In the genomic region with DNA sequence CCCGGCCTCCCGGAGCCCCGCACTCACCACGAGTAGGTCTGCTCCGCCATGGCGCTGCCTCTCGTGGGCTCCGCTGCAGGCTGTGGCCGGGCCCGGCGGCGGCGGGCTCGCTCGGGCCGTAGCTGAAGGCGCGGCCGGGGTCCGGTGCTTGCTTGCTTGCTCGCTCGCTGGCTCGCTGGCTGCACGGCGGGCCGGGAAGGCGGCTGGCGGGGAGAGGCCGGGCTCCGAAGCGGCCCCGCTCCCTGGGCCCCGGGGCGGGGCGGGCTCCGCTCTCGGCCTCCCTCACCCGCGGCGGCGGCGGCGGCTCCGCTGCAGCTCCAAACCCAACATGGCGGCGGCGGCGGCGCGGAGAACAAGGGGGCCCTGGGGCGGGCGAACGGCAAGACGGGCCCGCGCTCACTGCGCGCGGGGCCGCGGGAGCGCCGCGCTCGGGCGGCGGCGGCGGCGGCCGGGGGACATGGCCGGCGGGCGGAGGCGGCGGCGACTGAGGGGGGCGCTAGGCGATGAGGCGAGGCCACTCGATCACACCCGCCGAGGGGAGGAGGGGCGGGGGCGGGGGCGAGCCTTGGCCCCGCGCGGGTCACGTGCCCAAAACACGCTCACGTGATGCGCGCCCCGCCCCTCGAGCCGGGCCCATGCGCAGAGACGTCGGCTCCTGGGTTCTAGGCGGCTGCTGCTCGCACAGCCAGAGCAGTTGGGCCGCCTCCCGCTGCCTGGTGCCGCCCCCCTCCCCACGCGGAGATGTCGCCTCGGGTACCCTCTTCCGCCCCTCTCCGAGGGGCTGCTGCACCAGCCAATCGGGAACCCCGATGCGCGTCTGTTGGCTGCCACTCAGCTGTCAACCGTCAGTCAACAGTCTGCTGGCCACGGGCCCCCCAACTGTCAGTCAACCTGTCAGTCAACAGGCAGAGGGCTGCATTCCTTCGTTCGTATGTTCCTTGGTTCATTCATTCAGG, we compare ENCODE assay signal across 1 cellular context.
TF ChIP-seq lines count a peak whose summit lies in the region.

A gene with protein sequence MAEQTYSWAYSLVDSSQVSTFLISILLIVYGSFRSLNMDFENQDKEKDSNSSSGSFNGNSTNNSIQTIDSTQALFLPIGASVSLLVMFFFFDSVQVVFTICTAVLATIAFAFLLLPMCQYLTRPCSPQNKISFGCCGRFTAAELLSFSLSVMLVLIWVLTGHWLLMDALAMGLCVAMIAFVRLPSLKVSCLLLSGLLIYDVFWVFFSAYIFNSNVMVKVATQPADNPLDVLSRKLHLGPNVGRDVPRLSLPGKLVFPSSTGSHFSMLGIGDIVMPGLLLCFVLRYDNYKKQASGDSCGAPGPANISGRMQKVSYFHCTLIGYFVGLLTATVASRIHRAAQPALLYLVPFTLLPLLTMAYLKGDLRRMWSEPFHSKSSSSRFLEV (minus strand): TSS at position 541 of the 956 bp plus-strand sequence. CDS start 491 bp downstream, at position 50.

TF ChIP-seq in GM12878, 131 proteins besides CTCF, POLR2A, EP300 and RAD21 (continued from another document and continues in another):
- TF ChIP-seq, protein P1, sequence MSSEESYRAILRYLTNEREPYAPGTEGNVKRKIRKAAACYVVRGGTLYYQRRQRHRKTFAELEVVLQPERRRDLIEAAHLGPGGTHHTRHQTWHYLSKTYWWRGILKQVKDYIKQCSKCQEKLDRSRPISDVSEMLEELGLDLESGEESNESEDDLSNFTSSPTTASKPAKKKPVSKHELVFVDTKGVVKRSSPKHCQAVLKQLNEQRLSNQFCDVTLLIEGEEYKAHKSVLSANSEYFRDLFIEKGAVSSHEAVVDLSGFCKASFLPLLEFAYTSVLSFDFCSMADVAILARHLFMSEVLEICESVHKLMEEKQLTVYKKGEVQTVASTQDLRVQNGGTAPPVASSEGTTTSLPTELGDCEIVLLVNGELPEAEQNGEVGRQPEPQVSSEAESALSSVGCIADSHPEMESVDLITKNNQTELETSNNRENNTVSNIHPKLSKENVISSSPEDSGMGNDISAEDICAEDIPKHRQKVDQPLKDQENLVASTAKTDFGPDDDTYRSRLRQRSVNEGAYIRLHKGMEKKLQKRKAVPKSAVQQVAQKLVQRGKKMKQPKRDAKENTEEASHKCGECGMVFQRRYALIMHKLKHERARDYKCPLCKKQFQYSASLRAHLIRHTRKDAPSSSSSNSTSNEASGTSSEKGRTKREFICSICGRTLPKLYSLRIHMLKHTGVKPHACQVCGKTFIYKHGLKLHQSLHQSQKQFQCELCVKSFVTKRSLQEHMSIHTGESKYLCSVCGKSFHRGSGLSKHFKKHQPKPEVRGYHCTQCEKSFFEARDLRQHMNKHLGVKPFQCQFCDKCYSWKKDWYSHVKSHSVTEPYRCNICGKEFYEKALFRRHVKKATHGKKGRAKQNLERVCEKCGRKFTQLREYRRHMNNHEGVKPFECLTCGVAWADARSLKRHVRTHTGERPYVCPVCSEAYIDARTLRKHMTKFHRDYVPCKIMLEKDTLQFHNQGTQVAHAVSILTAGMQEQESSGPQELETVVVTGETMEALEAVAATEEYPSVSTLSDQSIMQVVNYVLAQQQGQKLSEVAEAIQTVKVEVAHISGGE (CRISPR knock-in tag; IDR thresholded peaks at IDR 0.05): no peak
- TF ChIP-seq SUZ12 (IDR thresholded peaks at IDR 0.05; ENCODE audit: unreplicated experiment) (no peak), PAX5 (IDR thresholded peaks at IDR 0.05; ENCODE audit: borderline replicate concordance, low read depth, low read length) (peak; percentile 10; the same call in 1 of the 2 replicates), ZZZ3 (IDR thresholded peaks at IDR 0.05; ENCODE audit: control insufficient read depth, insufficient read length, low read depth) (no peak), SRF (IDR thresholded peaks at IDR 0.05; ENCODE audit: low read depth in 2 of 2, low read length in 2 of 2) (no peak), NFIC (IDR thresholded peaks at IDR 0.05; ENCODE audit: low read depth, low read length) (no peak), SMAD1 (IDR thresholded peaks at IDR 0.05; ENCODE audit: low read depth, partially characterized antibody) (no peak), IKZF2 (IDR thresholded peaks at IDR 0.05) (no peak), ZNF622 (IDR thresholded peaks at IDR 0.05) (no peak), TCF7 (IDR thresholded peaks at IDR 0.05; ENCODE audit: borderline replicate concordance) (no peak), ZBED1 (IDR thresholded peaks at IDR 0.05; ENCODE audit: borderline replicate concordance) (no peak), CBFB (IDR thresholded peaks at IDR 0.05; ENCODE audit: low read depth) (no peak), POLR2AphosphoS5 (IDR thresholded peaks at IDR 0.05; ENCODE audit: low read length) (no peak), FOXM1 (IDR thresholded peaks at IDR 0.05; ENCODE audit: low read depth, low read length) (no peak), CBX5 (IDR thresholded peaks at IDR 0.05; ENCODE audit: low read depth) (no peak), NR2C2 (IDR thresholded peaks at IDR 0.05; ENCODE audit: borderline replicate concordance, control insufficient read depth, insufficient read length, low read depth) (no peak), SREBF2 (IDR thresholded peaks at IDR 0.05; ENCODE audit: low read length) (no peak), CBX3 (IDR thresholded peaks at IDR 0.05; ENCODE audit: borderline replicate concordance, low read depth) (no peak), CHD1 (IDR thresholded peaks at IDR 0.05; ENCODE audit: low read depth, low read length) (no peak), RB1 (IDR thresholded peaks at IDR 0.05; ENCODE audit: borderline replicate concordance) (no peak; the same call in 1 of the 2 replicates), SMAD5 (IDR thresholded peaks at IDR 0.05; ENCODE audit: low read depth) (no peak), MTA3 (IDR thresholded peaks at IDR 0.05; ENCODE audit: borderline replicate concordance, low read length) (no peak), ETV6 (conservative IDR thresholded peaks at IDR 0.05 in 1 of 2, IDR thresholded peaks at IDR 0.05 in 1 of 2; ENCODE audit: borderline replicate concordance in 1 of 2, low read depth in 1 of 2) (no peak), IRF4 (IDR thresholded peaks at IDR 0.05; ENCODE audit: low read depth, low read length) (no peak), KLF5 (IDR thresholded peaks at IDR 0.05; ENCODE audit: partially characterized antibody) (no peak), ASH2L (IDR thresholded peaks at IDR 0.05; ENCODE audit: borderline replicate concordance, low read depth) (peak; percentile 89; the same call in 1 of the 2 replicates), YY1 (IDR thresholded peaks at IDR 0.05; ENCODE audit: low read depth, low read length) (peak; percentile 79)
- TF ChIP-seq, protein P2, sequence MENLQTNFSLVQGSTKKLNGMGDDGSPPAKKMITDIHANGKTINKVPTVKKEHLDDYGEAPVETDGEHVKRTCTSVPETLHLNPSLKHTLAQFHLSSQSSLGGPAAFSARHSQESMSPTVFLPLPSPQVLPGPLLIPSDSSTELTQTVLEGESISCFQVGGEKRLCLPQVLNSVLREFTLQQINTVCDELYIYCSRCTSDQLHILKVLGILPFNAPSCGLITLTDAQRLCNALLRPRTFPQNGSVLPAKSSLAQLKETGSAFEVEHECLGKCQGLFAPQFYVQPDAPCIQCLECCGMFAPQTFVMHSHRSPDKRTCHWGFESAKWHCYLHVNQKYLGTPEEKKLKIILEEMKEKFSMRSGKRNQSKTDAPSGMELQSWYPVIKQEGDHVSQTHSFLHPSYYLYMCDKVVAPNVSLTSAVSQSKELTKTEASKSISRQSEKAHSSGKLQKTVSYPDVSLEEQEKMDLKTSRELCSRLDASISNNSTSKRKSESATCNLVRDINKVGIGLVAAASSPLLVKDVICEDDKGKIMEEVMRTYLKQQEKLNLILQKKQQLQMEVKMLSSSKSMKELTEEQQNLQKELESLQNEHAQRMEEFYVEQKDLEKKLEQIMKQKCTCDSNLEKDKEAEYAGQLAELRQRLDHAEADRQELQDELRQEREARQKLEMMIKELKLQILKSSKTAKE (IDR thresholded peaks at IDR 0.05; ENCODE audit: low read depth, poor library complexity, severe bottlenecking): no peak
- TF ChIP-seq, protein P3, sequence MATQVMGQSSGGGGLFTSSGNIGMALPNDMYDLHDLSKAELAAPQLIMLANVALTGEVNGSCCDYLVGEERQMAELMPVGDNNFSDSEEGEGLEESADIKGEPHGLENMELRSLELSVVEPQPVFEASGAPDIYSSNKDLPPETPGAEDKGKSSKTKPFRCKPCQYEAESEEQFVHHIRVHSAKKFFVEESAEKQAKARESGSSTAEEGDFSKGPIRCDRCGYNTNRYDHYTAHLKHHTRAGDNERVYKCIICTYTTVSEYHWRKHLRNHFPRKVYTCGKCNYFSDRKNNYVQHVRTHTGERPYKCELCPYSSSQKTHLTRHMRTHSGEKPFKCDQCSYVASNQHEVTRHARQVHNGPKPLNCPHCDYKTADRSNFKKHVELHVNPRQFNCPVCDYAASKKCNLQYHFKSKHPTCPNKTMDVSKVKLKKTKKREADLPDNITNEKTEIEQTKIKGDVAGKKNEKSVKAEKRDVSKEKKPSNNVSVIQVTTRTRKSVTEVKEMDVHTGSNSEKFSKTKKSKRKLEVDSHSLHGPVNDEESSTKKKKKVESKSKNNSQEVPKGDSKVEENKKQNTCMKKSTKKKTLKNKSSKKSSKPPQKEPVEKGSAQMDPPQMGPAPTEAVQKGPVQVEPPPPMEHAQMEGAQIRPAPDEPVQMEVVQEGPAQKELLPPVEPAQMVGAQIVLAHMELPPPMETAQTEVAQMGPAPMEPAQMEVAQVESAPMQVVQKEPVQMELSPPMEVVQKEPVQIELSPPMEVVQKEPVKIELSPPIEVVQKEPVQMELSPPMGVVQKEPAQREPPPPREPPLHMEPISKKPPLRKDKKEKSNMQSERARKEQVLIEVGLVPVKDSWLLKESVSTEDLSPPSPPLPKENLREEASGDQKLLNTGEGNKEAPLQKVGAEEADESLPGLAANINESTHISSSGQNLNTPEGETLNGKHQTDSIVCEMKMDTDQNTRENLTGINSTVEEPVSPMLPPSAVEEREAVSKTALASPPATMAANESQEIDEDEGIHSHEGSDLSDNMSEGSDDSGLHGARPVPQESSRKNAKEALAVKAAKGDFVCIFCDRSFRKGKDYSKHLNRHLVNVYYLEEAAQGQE (IDR thresholded peaks at IDR 0.05; ENCODE audit: low read depth, low read length): no peak
- TF ChIP-seq, protein P4, sequence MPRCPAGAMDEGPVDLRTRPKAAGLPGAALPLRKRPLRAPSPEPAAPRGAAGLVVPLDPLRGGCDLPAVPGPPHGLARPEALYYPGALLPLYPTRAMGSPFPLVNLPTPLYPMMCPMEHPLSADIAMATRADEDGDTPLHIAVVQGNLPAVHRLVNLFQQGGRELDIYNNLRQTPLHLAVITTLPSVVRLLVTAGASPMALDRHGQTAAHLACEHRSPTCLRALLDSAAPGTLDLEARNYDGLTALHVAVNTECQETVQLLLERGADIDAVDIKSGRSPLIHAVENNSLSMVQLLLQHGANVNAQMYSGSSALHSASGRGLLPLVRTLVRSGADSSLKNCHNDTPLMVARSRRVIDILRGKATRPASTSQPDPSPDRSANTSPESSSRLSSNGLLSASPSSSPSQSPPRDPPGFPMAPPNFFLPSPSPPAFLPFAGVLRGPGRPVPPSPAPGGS (IDR thresholded peaks at IDR 0.05; ENCODE audit: borderline replicate concordance, insufficient read depth, low read depth, low read length, poor library complexity, severe bottlenecking): no peak
- TF ChIP-seq, protein P5, sequence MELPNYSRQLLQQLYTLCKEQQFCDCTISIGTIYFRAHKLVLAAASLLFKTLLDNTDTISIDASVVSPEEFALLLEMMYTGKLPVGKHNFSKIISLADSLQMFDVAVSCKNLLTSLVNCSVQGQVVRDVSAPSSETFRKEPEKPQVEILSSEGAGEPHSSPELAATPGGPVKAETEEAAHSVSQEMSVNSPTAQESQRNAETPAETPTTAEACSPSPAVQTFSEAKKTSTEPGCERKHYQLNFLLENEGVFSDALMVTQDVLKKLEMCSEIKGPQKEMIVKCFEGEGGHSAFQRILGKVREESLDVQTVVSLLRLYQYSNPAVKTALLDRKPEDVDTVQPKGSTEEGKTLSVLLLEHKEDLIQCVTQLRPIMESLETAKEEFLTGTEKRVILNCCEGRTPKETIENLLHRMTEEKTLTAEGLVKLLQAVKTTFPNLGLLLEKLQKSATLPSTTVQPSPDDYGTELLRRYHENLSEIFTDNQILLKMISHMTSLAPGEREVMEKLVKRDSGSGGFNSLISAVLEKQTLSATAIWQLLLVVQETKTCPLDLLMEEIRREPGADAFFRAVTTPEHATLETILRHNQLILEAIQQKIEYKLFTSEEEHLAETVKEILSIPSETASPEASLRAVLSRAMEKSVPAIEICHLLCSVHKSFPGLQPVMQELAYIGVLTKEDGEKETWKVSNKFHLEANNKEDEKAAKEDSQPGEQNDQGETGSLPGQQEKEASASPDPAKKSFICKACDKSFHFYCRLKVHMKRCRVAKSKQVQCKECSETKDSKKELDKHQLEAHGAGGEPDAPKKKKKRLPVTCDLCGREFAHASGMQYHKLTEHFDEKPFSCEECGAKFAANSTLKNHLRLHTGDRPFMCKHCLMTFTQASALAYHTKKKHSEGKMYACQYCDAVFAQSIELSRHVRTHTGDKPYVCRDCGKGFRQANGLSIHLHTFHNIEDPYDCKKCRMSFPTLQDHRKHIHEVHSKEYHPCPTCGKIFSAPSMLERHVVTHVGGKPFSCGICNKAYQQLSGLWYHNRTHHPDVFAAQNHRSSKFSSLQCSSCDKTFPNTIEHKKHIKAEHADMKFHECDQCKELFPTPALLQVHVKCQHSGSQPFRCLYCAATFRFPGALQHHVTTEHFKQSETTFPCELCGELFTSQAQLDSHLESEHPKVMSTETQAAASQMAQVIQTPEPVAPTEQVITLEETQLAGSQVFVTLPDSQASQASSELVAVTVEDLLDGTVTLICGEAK (IDR thresholded peaks at IDR 0.05; ENCODE audit: borderline replicate concordance): no peak
- TF ChIP-seq, protein P6, sequence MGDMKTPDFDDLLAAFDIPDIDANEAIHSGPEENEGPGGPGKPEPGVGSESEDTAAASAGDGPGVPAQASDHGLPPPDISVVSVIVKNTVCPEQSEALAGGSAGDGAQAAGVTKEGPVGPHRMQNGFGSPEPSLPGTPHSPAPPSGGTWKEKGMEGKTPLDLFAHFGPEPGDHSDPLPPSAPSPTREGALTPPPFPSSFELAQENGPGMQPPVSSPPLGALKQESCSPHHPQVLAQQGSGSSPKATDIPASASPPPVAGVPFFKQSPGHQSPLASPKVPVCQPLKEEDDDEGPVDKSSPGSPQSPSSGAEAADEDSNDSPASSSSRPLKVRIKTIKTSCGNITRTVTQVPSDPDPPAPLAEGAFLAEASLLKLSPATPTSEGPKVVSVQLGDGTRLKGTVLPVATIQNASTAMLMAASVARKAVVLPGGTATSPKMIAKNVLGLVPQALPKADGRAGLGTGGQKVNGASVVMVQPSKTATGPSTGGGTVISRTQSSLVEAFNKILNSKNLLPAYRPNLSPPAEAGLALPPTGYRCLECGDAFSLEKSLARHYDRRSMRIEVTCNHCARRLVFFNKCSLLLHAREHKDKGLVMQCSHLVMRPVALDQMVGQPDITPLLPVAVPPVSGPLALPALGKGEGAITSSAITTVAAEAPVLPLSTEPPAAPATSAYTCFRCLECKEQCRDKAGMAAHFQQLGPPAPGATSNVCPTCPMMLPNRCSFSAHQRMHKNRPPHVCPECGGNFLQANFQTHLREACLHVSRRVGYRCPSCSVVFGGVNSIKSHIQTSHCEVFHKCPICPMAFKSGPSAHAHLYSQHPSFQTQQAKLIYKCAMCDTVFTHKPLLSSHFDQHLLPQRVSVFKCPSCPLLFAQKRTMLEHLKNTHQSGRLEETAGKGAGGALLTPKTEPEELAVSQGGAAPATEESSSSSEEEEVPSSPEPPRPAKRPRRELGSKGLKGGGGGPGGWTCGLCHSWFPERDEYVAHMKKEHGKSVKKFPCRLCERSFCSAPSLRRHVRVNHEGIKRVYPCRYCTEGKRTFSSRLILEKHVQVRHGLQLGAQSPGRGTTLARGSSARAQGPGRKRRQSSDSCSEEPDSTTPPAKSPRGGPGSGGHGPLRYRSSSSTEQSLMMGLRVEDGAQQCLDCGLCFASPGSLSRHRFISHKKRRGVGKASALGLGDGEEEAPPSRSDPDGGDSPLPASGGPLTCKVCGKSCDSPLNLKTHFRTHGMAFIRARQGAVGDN (IDR thresholded peaks at IDR 0.05): peak; percentile 75
